In genomic region chr13:45925151-45925550, GRCh38 we compare ENCODE assay signal across 18 cellular contexts.
DNase-seq lines count a peak whose midpoint lies in the region; ATAC-seq, FAIRE-seq and TF ChIP-seq lines count a peak whose summit lies in the region.
"Had no signal": no experiment of that assay in that cellular context is flagged by ENCODE, and none has a peak within 500 bp of the region (broad histone marks: within the 10 kb centered on the region; RNA-seq: fewer than 3 reads in every experiment).

No MANE protein-coding gene starts in this region.

- CTCF ChIA-PET in OCI-LY7 (lab: Charles Lee; ENCODE audit: unreplicated experiment) = no interaction called here

- intact Hi-C loops in OCI-LY7 (cut with micrococcal nuclease; ENCODE audit: unreplicated experiment) = no loop called here

- no TSS peak for BruUV-seq in OCI-LY7 (replicated peaks; lab: Mats Ljungman, UMichigan)

- no peak; the same call in 2 of the 3 replicates for ATAC-seq in DND-41 (ENCODE audit: insufficient read depth, low read depth)
- ATAC-seq in GM18517 (IDR thresholded peaks at IDR 0.05; ENCODE audit: unreplicated experiment) = no peak
- ATAC-seq in stimulated activated naive CD8-positive, alpha-beta T cell treated with anti-CD3 and anti-CD28 coated beads, Interleukin-15, Interleukin-2, amounts not matched to agents 100 U/mL and 50 U/mL, for 24 hours = no peak

- H3K9me3 ChIP-seq in DND-41 (ENCODE audit: insufficient read depth, low read length, severe bottlenecking) = no peaks in the 10 kb centered on the region
- H3K9me3 ChIP-seq in OCI-LY7 (ENCODE audit: low read length) = no peaks in the 10 kb centered on the region
- H3K9me3 ChIP-seq: BLaER1, testis had no signal

- peak; percentile 32 for TF ChIP-seq CTCF in DND-41 (IDR thresholded peaks at IDR 0.05; ENCODE audit: borderline replicate concordance, extremely low read depth, low read length, poor library complexity, severe bottlenecking)
- peak; percentile 34 for TF ChIP-seq CTCF in GM13977 (IDR thresholded peaks at IDR 0.05; ENCODE audit: extremely low read depth, insufficient read depth, missing control alignments)
- 0 out of 2 replicates have a peak, but pooled peaks have one; percentile 19 for TF ChIP-seq CTCF in OCI-LY7 (conservative IDR thresholded peaks at IDR 0.05; ENCODE audit: low read length)
- TF ChIP-seq CTCF in epithelial cell of proximal tubule (conservative IDR thresholded peaks at IDR 0.05; ENCODE audit: low read depth, low read length) = peak; percentile 30

- H4K20me1 ChIP-seq in DND-41 (ENCODE audit: insufficient read depth, low read length) (no peaks in the 10 kb centered on the region; the same call in 1 of the 2 replicates), OCI-LY7 (ENCODE audit: insufficient read depth, low read length) (no peaks in the 10 kb centered on the region)
- H4K20me1 ChIP-seq: BLaER1 had no signal

- FAIRE-seq in GM12892 (lab: Jason Lieb, UNC) = no peak
- FAIRE-seq: H1 had no signal

- TF ChIP-seq POLR2A in GM12892 (IDR thresholded peaks at IDR 0.05; ENCODE audit: low read depth, low read length) = no peak

- no peaks in the 10 kb centered on the region for H3K9me2 ChIP-seq in OCI-LY7 (ENCODE audit: insufficient read depth, low read length)

- no peak overlapping the region for H3K27ac ChIP-seq in DND-41 (ENCODE audit: low read length)
- no peak overlapping the region for H3K27ac ChIP-seq in OCI-LY7 (ENCODE audit: low read depth, low read length, poor library complexity, severe bottlenecking)
- H3K27ac ChIP-seq: BLaER1, testis had no signal

- no peaks in the 10 kb centered on the region for H3K79me2 ChIP-seq in DND-41 (ENCODE audit: insufficient read depth, low read length)
- H3K79me2 ChIP-seq in OCI-LY7 (ENCODE audit: insufficient read depth, low read depth, low read length) = no peaks in the 10 kb centered on the region

- H2AFZ ChIP-seq in DND-41 (ENCODE audit: low read depth, low read length) (no peak overlapping the region; the same call in 1 of the 2 replicates), OCI-LY7 (ENCODE audit: low read length) (no peak overlapping the region)

- in situ Hi-C loops in GM13977 (cut with MboI; ENCODE audit: low pct_unique_long_range_greater_than_20kb, low sequenced_read_pairs, unreplicated experiment) = no loop called here

- H3K4me2 ChIP-seq in DND-41 (ENCODE audit: insufficient read depth, low read length) (no peak overlapping the region), OCI-LY7 (ENCODE audit: low read length) (no peak overlapping the region)
- H3K4me2 ChIP-seq: BLaER1 had no signal

- H3K4me3 ChIP-seq in DND-41 (ENCODE audit: low read depth in 1 of 2, low read length in 2 of 2) (no peak overlapping the region), OCI-LY7 (ENCODE audit: low read depth, low read length, poor library complexity, severe bottlenecking) (no peak overlapping the region), epithelial cell of proximal tubule (ENCODE audit: low read depth, low read length) (no peak overlapping the region)
- H3K4me3 ChIP-seq: BLaER1, testis had no signal

- no peak overlapping the region for H3K9ac ChIP-seq in DND-41 (ENCODE audit: low read depth, low read length)
- H3K9ac ChIP-seq: BLaER1 had no signal

- H3K27me3 ChIP-seq in DND-41 (ENCODE audit: insufficient read depth, low read length, poor library complexity) = no peaks in the 10 kb centered on the region
- H3K27me3 ChIP-seq: BLaER1, testis had no signal

- DNase-seq in DND-41 (no peak), GM13977 (ENCODE audit: low spot score) (no peak), OCI-LY7 (ENCODE audit: low spot score) (no peak), epithelial cell of proximal tubule (ENCODE audit: low read depth) (no peak), NCI-H187 (lab: John Stamatoyannopoulos, UW) (no peak), GM12892 (ENCODE audit: insufficient read length) (no peak)
- no peak for DNase-seq in stimulated activated naive CD8-positive, alpha-beta T cell treated with anti-CD3 and anti-CD28 coated beads, Interleukin-15, Interleukin-2, amounts not matched to agents 100 U/mL and 50 U/mL, for 24 hours
- DNase-seq: activated CD4-positive, alpha-beta T cell treated with anti-CD3 and anti-CD28 coated beads for 4 hours; DMS 273 treated with DMSO at 0.1 percent for 48 hours; NCI-H1105; NCI-H2227 treated with DMSO at 0.1 percent for 48 hours; nephron progenitor cell; SHP77; T1000; testis had no signal

- no peaks in the 10 kb centered on the region for H3K36me3 ChIP-seq in DND-41 (ENCODE audit: insufficient read depth, low read length)
- no peaks in the 10 kb centered on the region for H3K36me3 ChIP-seq in OCI-LY7 (ENCODE audit: insufficient read depth, low read length)
- H3K36me3 ChIP-seq: BLaER1 had no signal

- POLR2A ChIA-PET in OCI-LY7 (lab: Charles Lee) = interaction anchor here (0.6 kb wide), 1 partner anchor 37 kb away, joined by 4 read pairs; no protein-coding TSS in a partner anchor

- H3K4me1 ChIP-seq in DND-41 (ENCODE audit: insufficient read depth, low read length) (no peaks in the 10 kb centered on the region), OCI-LY7 (ENCODE audit: insufficient read depth, low read length, poor library complexity, severe bottlenecking) (no peaks in the 10 kb centered on the region)
- H3K4me1 ChIP-seq: BLaER1, testis had no signal
